Comparison of ENCODE assay signal across 18 cellular contexts in the genomic region with DNA sequence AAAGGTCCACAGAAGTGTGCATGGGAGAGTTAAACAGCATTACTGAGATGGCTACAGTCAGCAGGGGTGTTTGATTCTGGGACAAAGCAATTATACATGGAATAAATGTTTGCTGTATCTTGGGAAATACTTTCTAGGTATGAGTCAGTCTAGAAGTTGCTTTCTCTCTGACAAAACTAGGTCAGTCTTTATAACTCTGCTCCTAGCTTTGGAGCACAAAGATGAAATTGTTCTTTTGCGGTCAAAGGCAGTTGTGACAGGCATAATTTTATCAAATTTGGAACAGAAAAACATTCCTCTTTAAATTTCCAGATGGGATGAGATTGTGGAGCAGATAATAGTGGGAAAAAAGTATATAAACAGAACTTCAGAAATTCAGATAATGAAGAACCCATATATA.
DNase-seq lines count a peak whose midpoint lies in the region; ATAC-seq and TF ChIP-seq lines count a peak whose summit lies in the region.
"Had no signal": no experiment of that assay in that cellular context is flagged by ENCODE, and none has a peak within 500 bp of the region (broad histone marks: within the 10 kb centered on the region; RNA-seq: fewer than 3 reads in every experiment).

No MANE protein-coding gene starts in this region.

- no peak overlapping the region for H3K4me3 Mint-ChIP-seq in HFFc6
- H3K4me3 Mint-ChIP-seq: activated T-cell treated with anti-CD3 and anti-CD28 coated beads, Interleukin-2, amount 50 U/mL, for 72 hours; stimulated activated naive CD8-positive, alpha-beta T cell treated with anti-CD3 and anti-CD28 coated beads, Interleukin-15, Interleukin-2, amounts not matched to agents 100 ng/mL and 50 ng/mL, for 24 hours had no signal

- no peak overlapping the region for H3K4me3 ChIP-seq in AG09309 (ENCODE audit: control insufficient read depth, low read depth, low read length)
- no peak overlapping the region for H3K4me3 ChIP-seq in mammary epithelial cell (replicated peaks in 1 of 3; ENCODE audit: insufficient read depth in 1 of 3, low read depth in 2 of 3, low read length in 3 of 3)
- H3K4me3 ChIP-seq: adrenal gland, gastroesophageal sphincter, spleen had no signal

- no TSS peak for BruUV-seq in mammary epithelial cell (replicated peaks; lab: Mats Ljungman, UMichigan)

- no peaks in the 10 kb centered on the region for H3K79me2 ChIP-seq in mammary epithelial cell (ENCODE audit: insufficient read depth, low read length)

- no peaks in the 10 kb centered on the region for H3K27me3 ChIP-seq in mammary epithelial cell (ENCODE audit: insufficient read depth, low read length)
- H3K27me3 ChIP-seq: adrenal gland, gastroesophageal sphincter, spleen had no signal

- no peak for ATAC-seq in GM21619 (IDR thresholded peaks at IDR 0.05; ENCODE audit: unreplicated experiment)
- no peak for ATAC-seq in GM21526 (IDR thresholded peaks at IDR 0.05; ENCODE audit: low FRiP score, unreplicated experiment)
- ATAC-seq in GM21529 (IDR thresholded peaks at IDR 0.05; ENCODE audit: unreplicated experiment), result no peak
- ATAC-seq: activated T-cell treated with anti-CD3 and anti-CD28 coated beads, Interleukin-2, amount 50 U/mL, for 72 hours; gastroesophageal sphincter had no signal

- CTCF ChIA-PET in mammary epithelial cell (lab: Charles Lee; ENCODE audit: low non-redundant PET), result no interaction called here

- peaks cover 6% of the 10 kb centered on the region; the same call in 1 of the 2 replicates for H3K4me1 Mint-ChIP-seq in HFFc6 (ENCODE audit: low read depth)

- DNase-seq in AG09309 (ENCODE audit: low read depth) (peak; percentile 29), HFFc6 (peak; percentile 14), mammary epithelial cell (peak; percentile 67), medulla oblongata (ENCODE audit: extremely low spot score) (peak; percentile 12), NCI-H1436 treated with DMSO at 0.1 percent for 48 hours (lab: John Stamatoyannopoulos, UW) (no peak)
- DNase-seq: activated CD4-positive, alpha-beta T cell treated with anti-CD3 and anti-CD28 coated beads for 48 hours; activated T-cell treated with anti-CD3 and anti-CD28 coated beads, Interleukin-2, amount 50 U/mL, for 72 hours; adrenal gland; AML-193; DMS53; NCI-H1694 treated with DMSO at 0.1 percent for 48 hours; nucleus accumbens; spleen had no signal

- H3K4me2 ChIP-seq in mammary epithelial cell (ENCODE audit: insufficient read depth, low read depth, low read length), result no peak overlapping the region

- no peak overlapping the region for H2AFZ ChIP-seq in mammary epithelial cell (ENCODE audit: low read depth, low read length)

- intact Hi-C loops in mammary epithelial cell (cut with micrococcal nuclease), result no loop called here

- in situ Hi-C loops in mammary epithelial cell (cut with MboI; ENCODE audit: low sequenced_read_pairs in 2 of 2), result no loop called here

- no peaks in the 10 kb centered on the region for H3K9me3 Mint-ChIP-seq in HFFc6
- H3K9me3 Mint-ChIP-seq: stimulated activated naive CD8-positive, alpha-beta T cell treated with anti-CD3 and anti-CD28 coated beads, Interleukin-15, Interleukin-2, amounts not matched to agents 100 ng/mL and 50 ng/mL, for 24 hours had no signal

- H3K27ac Mint-ChIP-seq in HFFc6, result no peak overlapping the region
- H3K27ac Mint-ChIP-seq: activated T-cell treated with anti-CD3 and anti-CD28 coated beads, Interleukin-2, amount 50 U/mL, for 72 hours; stimulated activated naive CD8-positive, alpha-beta T cell treated with anti-CD3 and anti-CD28 coated beads, Interleukin-15, Interleukin-2, amounts not matched to agents 100 ng/mL and 50 ng/mL, for 24 hours had no signal

- no peak overlapping the region for H3K9ac ChIP-seq in mammary epithelial cell (ENCODE audit: insufficient read depth, low read length)

- H3K36me3 ChIP-seq in mammary epithelial cell (ENCODE audit: insufficient read depth, low read length), result no peaks in the 10 kb centered on the region
- H3K36me3 ChIP-seq: adrenal gland, gastroesophageal sphincter, spleen had no signal

- H3K27ac ChIP-seq in mammary epithelial cell (ENCODE audit: insufficient read depth, low read depth, low read length), result no peak overlapping the region
- H3K27ac ChIP-seq: adrenal gland, gastroesophageal sphincter, spleen had no signal

- H3K4me1 ChIP-seq in mammary epithelial cell (ENCODE audit: insufficient read depth, low read length), result peaks cover 8% of the 10 kb centered on the region
- H3K4me1 ChIP-seq: adrenal gland, gastroesophageal sphincter, spleen had no signal

- TF ChIP-seq CTCF in AG09309 (IDR thresholded peaks at IDR 0.05; ENCODE audit: control insufficient read depth, insufficient read depth, low read depth, low read length, missing control alignments) (no peak), HFFc6 (IDR thresholded peaks at IDR 0.05) (no peak), mammary epithelial cell (conservative IDR thresholded peaks at IDR 0.05 in 1 of 2, IDR thresholded peaks at IDR 0.05 in 1 of 2; ENCODE audit: extremely low read depth in 1 of 2, insufficient read depth in 1 of 2, low read depth in 1 of 2, low read length in 2 of 2) (no peak)

- dilution Hi-C loops in mammary epithelial cell (cut with HindIII; ENCODE audit: low sequenced_read_pairs), result no loop called here

- no peaks in the 10 kb centered on the region for H3K9me3 ChIP-seq in mammary epithelial cell (replicated peaks; ENCODE audit: insufficient read depth, low read length)
- H3K9me3 ChIP-seq: adrenal gland, gastroesophageal sphincter had no signal

- WGBS in mammary epithelial cell (ENCODE audit: low coverage, missing lambda C conversion rate), result 15% methylated on average over 1 of the region's 1 CpG

- H3K36me3 Mint-ChIP-seq in HFFc6 (ENCODE audit: low read depth), result no peaks in the 10 kb centered on the region

- no peaks in the 10 kb centered on the region for H4K20me1 ChIP-seq in mammary epithelial cell (ENCODE audit: insufficient read depth, low read length)

- no peaks in the 10 kb centered on the region; the same call in 1 of the 2 replicates for H3K27me3 Mint-ChIP-seq in HFFc6 (ENCODE audit: insufficient read depth)
- H3K27me3 Mint-ChIP-seq: stimulated activated naive CD8-positive, alpha-beta T cell treated with anti-CD3 and anti-CD28 coated beads, Interleukin-15, Interleukin-2, amounts not matched to agents 100 ng/mL and 50 ng/mL, for 24 hours had no signal
